Comparison of ENCODE assay signal across 3 cellular contexts in genomic region chr2:183040604-183041003, GRCh38.
TF ChIP-seq lines count a peak whose summit lies in the region.

No MANE protein-coding gene starts in this region.

TF ChIP-seq in HEK293, 187 proteins besides CTCF, POLR2A, EP300 and RAD21:
- TF ChIP-seq ZNF366 (tag by site-specific recombination; conservative IDR thresholded peaks at IDR 0.05) (peak; percentile 72), ZNF837 (tag by site-specific recombination; IDR thresholded peaks at IDR 0.05) (no peak)

TF ChIP-seq in GM12878, 131 proteins besides CTCF, POLR2A, EP300 and RAD21:
- TF ChIP-seq E4F1 (IDR thresholded peaks at IDR 0.05; ENCODE audit: borderline replicate concordance, partially characterized antibody), result peak; percentile 18
- no peak for TF ChIP-seq ATF3 (IDR thresholded peaks at IDR 0.05; ENCODE audit: borderline replicate concordance, extremely low read depth, low read depth, low read length)

TF ChIP-seq in K562, 482 proteins besides CTCF, POLR2A, EP300 and RAD21:
- TF ChIP-seq ARID1B (IDR thresholded peaks at IDR 0.05) (peak; percentile 19; the same call in 1 of the 2 replicates), BHLHE40 (IDR thresholded peaks at IDR 0.05; ENCODE audit: low read length) (no peak), POLR2B (IDR thresholded peaks at IDR 0.05; ENCODE audit: low read depth, partially characterized antibody) (no peak), HDAC1 (IDR thresholded peaks at IDR 0.05) (0 out of 4 replicates have a peak, but pooled peaks of 1 of the 2 experiments have one; percentile 14), BACH1 (tag; IDR thresholded peaks at IDR 0.05) (no peak), DDX20 (tag; IDR thresholded peaks at IDR 0.05; ENCODE audit: low read depth) (no peak), ZFPM2 (CRISPR knock-in tag; IDR thresholded peaks at IDR 0.05) (no peak), ZNF512 (tag; IDR thresholded peaks at IDR 0.05) (peak; percentile 83), ZNF324 (CRISPR knock-in tag; IDR thresholded peaks at IDR 0.05) (no peak), HBP1 (CRISPR knock-in tag; IDR thresholded peaks at IDR 0.05) (peak; percentile 60; the same call in 1 of the 2 replicates), PTBP1 (IDR thresholded peaks at IDR 0.05; ENCODE audit: low read depth, low read length) (no peak), MGA (IDR thresholded peaks at IDR 0.05) (no peak), ZNF444 (CRISPR knock-in tag; IDR thresholded peaks at IDR 0.05) (no peak), NFIC (IDR thresholded peaks at IDR 0.05) (no peak), MXI1 (IDR thresholded peaks at IDR 0.05; ENCODE audit: low read depth, low read length) (no peak), THRB (CRISPR knock-in tag; conservative IDR thresholded peaks at IDR 0.05) (0 out of 2 replicates have a peak, but pooled peaks have one; percentile 40), ARHGAP35 (IDR thresholded peaks at IDR 0.05; ENCODE audit: partially characterized antibody) (peak; percentile 18), DMBX1 (CRISPR knock-in tag; IDR thresholded peaks at IDR 0.05; ENCODE audit: borderline replicate concordance) (no peak), GATAD2A (IDR thresholded peaks at IDR 0.05) (0 out of 2 replicates have a peak, but pooled peaks have one; percentile 33), ZNF318 (IDR thresholded peaks at IDR 0.05; ENCODE audit: borderline replicate concordance in 1 of 2, low read depth in 1 of 2) (no peak)
